10 cellular contexts compared by ENCODE assay signal in genomic region chr14:85235868-85236267, GRCh38.
"Had no signal": no experiment of that assay in that cellular context is flagged by ENCODE, and none has a peak within 500 bp of the region (broad histone marks: within the 10 kb centered on the region; RNA-seq: fewer than 3 reads in every experiment).

No MANE protein-coding gene starts in this region.

- ATAC-seq: HCT116, K562 had no signal

- DNase-seq: GM23248, GOT3, H7, HFFc6, IMR-90, KG1 had no signal

- H3K9ac ChIP-seq: GM23248 had no signal

- H3K4me3 ChIP-seq: GM23248, HAP-1, K562 had no signal

- H3K36me3 ChIP-seq: HAP-1 had no signal

- H3K27ac ChIP-seq: GM23248 had no signal

- H2AFZ ChIP-seq: GM23248 had no signal

- FAIRE-seq: HTR-8/SVneo, K562 had no signal
